ENCODE assay signal across 9 cellular contexts in the genomic region with DNA sequence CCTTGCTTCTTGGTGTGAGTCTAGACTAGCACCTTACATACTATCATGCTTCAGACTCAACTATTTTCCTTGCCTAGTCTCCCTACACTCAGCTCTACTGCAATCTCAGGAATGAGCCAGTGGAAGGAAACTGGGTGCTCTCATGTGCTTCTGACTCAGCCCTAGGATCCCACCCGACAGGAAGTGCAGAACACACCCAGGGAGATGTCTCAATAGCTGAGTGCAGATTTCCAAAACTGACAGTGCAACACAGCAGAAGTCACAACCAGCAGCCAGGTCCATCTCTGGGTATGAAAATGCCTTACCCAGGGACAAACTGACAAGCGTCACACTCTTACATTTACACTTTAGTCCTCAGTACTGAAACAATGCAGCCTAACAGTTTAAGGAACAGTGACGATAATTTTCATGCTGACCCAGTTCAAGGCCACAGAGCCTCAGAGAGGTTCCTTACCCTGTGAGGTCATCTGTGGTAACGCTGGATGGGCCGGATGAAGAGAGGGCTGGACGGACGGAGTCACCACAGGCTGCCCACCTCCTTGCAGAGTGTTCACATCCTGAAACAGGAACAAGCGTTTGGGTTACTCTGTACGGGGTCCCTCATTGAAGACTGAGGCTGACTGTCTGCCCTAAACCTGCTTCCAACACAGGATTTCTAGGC. TPM values are rescaled to one million over a fixed set of nuclear protein-coding genes. Genes with fewer than 3 reads are reported as not detected.
DNase-seq lines count a peak whose midpoint lies in the region; ATAC-seq and TF ChIP-seq lines count a peak whose summit lies in the region.
"Had no signal": no experiment of that assay in that cellular context is flagged by ENCODE, and none has a peak within 500 bp of the region (broad histone marks: within the 10 kb centered on the region; RNA-seq: fewer than 3 reads in every experiment).

No MANE protein-coding gene starts in this region.

- no peaks in the 10 kb centered on the region for H3K27me3 Mint-ChIP-seq in activated CD4-positive, alpha-beta T cell treated with anti-CD3 and anti-CD28 coated beads, Interleukin-2, amount 10 ng/mL, durations not matched to agents 24 days and 14 days
- H3K27me3 Mint-ChIP-seq: B cell had no signal

- H3K9me3 ChIP-seq in tibial artery = no peaks in the 10 kb centered on the region
- no peaks in the 10 kb centered on the region for H3K9me3 ChIP-seq in BE2C

- DNase-seq in activated CD4-positive, alpha-beta T cell treated with anti-CD3 and anti-CD28 coated beads, Interleukin-2, amount 10 ng/mL, durations not matched to agents 24 days and 14 days = no peak
- DNase-seq in activated CD4-positive, alpha-beta T cell treated with anti-CD3 and anti-CD28 coated beads, Interleukin-2, amount 50 U/mL, for 1 hour = no peak
- peak; percentile 79 for DNase-seq in astrocyte of the spinal cord (ENCODE audit: low read depth, low spot score)
- peak; percentile 90 for DNase-seq in kidney tubule cell (ENCODE audit: low spot score)
- peak; percentile 82 to 86 for DNase-seq in tibial artery
- no peak for DNase-seq in stimulated activated CD4-positive, alpha-beta T cell treated with anti-CD3 and anti-CD28 coated beads, Interleukin-2, amount 100 ng/mL, for 24 hours
- DNase-seq in BE2C = no peak

- TF ChIP-seq CTCF in astrocyte of the spinal cord (IDR thresholded peaks at IDR 0.05; ENCODE audit: low read depth, low read length) (no peak), tibial artery (IDR thresholded peaks at IDR 0.05) (no peak), BE2C (IDR thresholded peaks at IDR 0.05; ENCODE audit: low read depth, low read length) (no peak)

- no peak overlapping the region for H3K4me3 Mint-ChIP-seq in activated CD4-positive, alpha-beta T cell treated with anti-CD3 and anti-CD28 coated beads, Interleukin-2, amount 10 ng/mL, durations not matched to agents 24 days and 14 days
- H3K4me3 Mint-ChIP-seq: B cell had no signal

- H3K27ac Mint-ChIP-seq in activated CD4-positive, alpha-beta T cell treated with anti-CD3 and anti-CD28 coated beads, Interleukin-2, amount 10 ng/mL, durations not matched to agents 24 days and 14 days = peak overlapping the region; percentile 58
- H3K27ac Mint-ChIP-seq: B cell had no signal

- no peak for ATAC-seq in GM21381 (IDR thresholded peaks at IDR 0.05; ENCODE audit: unreplicated experiment)

- H3K4me3 ChIP-seq in astrocyte of the spinal cord (ENCODE audit: low read depth, low read length) (no peak overlapping the region), tibial artery (no peak overlapping the region), BE2C (ENCODE audit: low read depth, low read length) (no peak overlapping the region)

- H3K36me3 Mint-ChIP-seq in activated CD4-positive, alpha-beta T cell treated with anti-CD3 and anti-CD28 coated beads, Interleukin-2, amount 10 ng/mL, durations not matched to agents 24 days and 14 days (ENCODE audit: low read depth) = peaks cover 60% of the 10 kb centered on the region

- H3K4me1 ChIP-seq in tibial artery = no peaks in the 10 kb centered on the region
- H3K4me1 ChIP-seq in BE2C = no peaks in the 10 kb centered on the region

- H3K9me3 Mint-ChIP-seq in activated CD4-positive, alpha-beta T cell treated with anti-CD3 and anti-CD28 coated beads, Interleukin-2, amount 10 ng/mL, durations not matched to agents 24 days and 14 days = no peaks in the 10 kb centered on the region

- H3K4me1 Mint-ChIP-seq in activated CD4-positive, alpha-beta T cell treated with anti-CD3 and anti-CD28 coated beads, Interleukin-2, amount 10 ng/mL, durations not matched to agents 24 days and 14 days = peaks cover 9% of the 10 kb centered on the region
- H3K4me1 Mint-ChIP-seq: B cell had no signal

- peak overlapping the region in 1 of 2 donors; percentile 29 for H3K27ac ChIP-seq in tibial artery

- in situ Hi-C loops in astrocyte of the spinal cord (cut with HindIII; ENCODE audit: low sequenced_read_pairs) = no loop called here

- intact Hi-C loops in activated CD4-positive, alpha-beta T cell treated with anti-CD3 and anti-CD28 coated beads, Interleukin-2, amount 10 ng/mL, durations not matched to agents 24 days and 14 days (cut with micrococcal nuclease) = no loop called here
- intact Hi-C loops in tibial artery (cut with DNase I; ENCODE audit: low total_unique reads) = no loop called here

- peaks cover 73 to 91% (median 82%) of the 10 kb centered on the region in 3 donors for H3K36me3 ChIP-seq in tibial artery
- H3K36me3 ChIP-seq in BE2C = peaks cover 60% of the 10 kb centered on the region

- no peaks in the 10 kb centered on the region for H3K27me3 ChIP-seq in tibial artery
- H3K27me3 ChIP-seq in BE2C = no peaks in the 10 kb centered on the region

RNA-seq across cellular contexts. Expression of a gene that starts 33.0 kb away (rescaled TPM):
- 33.9 and 36.7 TPM in 2 replicates for total RNA-seq in activated CD4-positive, alpha-beta T cell treated with anti-CD3 and anti-CD28 coated beads, Interleukin-2, amount 10 ng/mL, durations not matched to agents 24 days and 14 days
- 19.7 TPM for polyA plus RNA-seq in BE2C (2012; ENCODE audit: insufficient read depth, insufficient read length, low read depth)

RNA-seq across cellular contexts. Expression of a gene that starts 33.3 kb away (rescaled TPM):
- 18.6 and 20.0 TPM in 2 replicates for total RNA-seq in activated CD4-positive, alpha-beta T cell treated with anti-CD3 and anti-CD28 coated beads, Interleukin-2, amount 10 ng/mL, durations not matched to agents 24 days and 14 days
- 28.9 TPM for polyA plus RNA-seq in BE2C (2012; ENCODE audit: insufficient read depth, insufficient read length, low read depth)

RNA-seq across cellular contexts. Expression of a gene that starts 37.3 kb away (rescaled TPM):
- total RNA-seq in activated CD4-positive, alpha-beta T cell treated with anti-CD3 and anti-CD28 coated beads, Interleukin-2, amount 10 ng/mL, durations not matched to agents 24 days and 14 days = 4.5 and 5.3 TPM in 2 replicates
- polyA plus RNA-seq in BE2C (2012; ENCODE audit: insufficient read depth, insufficient read length, low read depth) = 7.5 TPM

Comparison
In these comparisons a context has a peak if more than half of its experiments do, and no peak if none do; other contexts are left out.
1. DNase-seq: peak in astrocyte of the spinal cord (single experiment), kidney tubule cell (single experiment) and tibial artery (2 of 2); none in activated CD4-positive, alpha-beta T cell treated with anti-CD3 and anti-CD28 coated beads, Interleukin-2, amount 10 ng/mL, durations not matched to agents 24 days and 14 days (single experiment), activated CD4-positive, alpha-beta T cell treated with anti-CD3 and anti-CD28 coated beads, Interleukin-2, amount 50 U/mL, for 1 hour (single experiment), stimulated activated CD4-positive, alpha-beta T cell treated with anti-CD3 and anti-CD28 coated beads, Interleukin-2, amount 100 ng/mL, for 24 hours (0 of 2) and BE2C (single experiment).